In the genomic region with DNA sequence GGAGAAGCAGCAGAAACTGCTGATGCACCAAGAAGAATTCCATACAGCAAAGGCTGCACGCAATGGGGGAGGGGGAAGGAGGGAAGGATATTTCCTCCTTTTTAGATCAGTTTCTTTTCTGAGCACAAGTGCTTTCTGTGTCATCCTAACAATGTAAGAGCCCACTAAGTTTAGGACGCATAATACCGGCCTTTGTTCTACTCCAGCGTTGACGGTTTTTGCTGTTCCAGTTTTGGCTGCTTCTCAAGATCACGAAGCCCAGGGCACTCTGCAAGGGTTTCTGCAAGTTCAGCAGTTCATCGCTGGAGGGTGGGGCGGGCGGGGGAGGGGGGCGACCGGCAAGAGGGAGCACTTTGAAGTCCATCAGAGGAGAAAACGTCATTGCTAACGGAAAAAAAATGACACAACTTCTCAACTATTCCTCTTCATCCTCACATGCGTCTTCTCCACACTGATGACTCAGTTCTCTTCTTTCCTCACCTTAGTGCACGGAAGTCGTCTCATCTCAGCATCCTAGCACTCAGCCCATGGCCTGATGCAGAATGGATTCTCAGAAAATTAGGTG, we compare ENCODE assay signal across 8 cellular contexts. TPM values are rescaled to one million over a fixed set of nuclear protein-coding genes. Genes with fewer than 3 reads are reported as not detected.
A peak's percentile ranks its signal among the peaks of the same experiment; 100 is the strongest.
DNase-seq lines count a peak whose midpoint lies in the region; ATAC-seq and TF ChIP-seq lines count a peak whose summit lies in the region.

No MANE protein-coding gene starts in this region.

- H3K4ac ChIP-seq in IMR-90 (ENCODE audit: low read depth, low read length), result no peak overlapping the region

- 17% methylated on average over 4 of the region's 16 CpGs; no CpG with 5 or more reads in 1 of the 2 experiments for WGBS in IMR-90 (ENCODE audit: extremely low coverage in 2 of 2, insufficient read length in 1 of 2), 2 experiments

- no peak overlapping the region for H2AFZ ChIP-seq in IMR-90 (replicated peaks; ENCODE audit: low read length, poor library complexity)

- no peak overlapping the region for H3K56ac ChIP-seq in IMR-90 (ENCODE audit: extremely low read depth, insufficient read depth, low read length)

- TF ChIP-seq CTCF in IMR-90 (conservative IDR thresholded peaks at IDR 0.05; ENCODE audit: low read depth, low read length) (no peak), MCF 10A (IDR thresholded peaks at IDR 0.05; ENCODE audit: unreplicated experiment) (no peak)

- no peak overlapping the region for H4K8ac ChIP-seq in IMR-90 (ENCODE audit: low read depth in 2 of 2, low read length in 2 of 2)

- TF ChIP-seq POLR2A in IMR-90 (IDR thresholded peaks at IDR 0.05; ENCODE audit: low read depth, low read length), result no peak

- H3K27ac ChIP-seq in IMR-90 (ENCODE audit: insufficient read depth, low read length), result no peak overlapping the region

- POLR2A ChIA-PET in IMR-90 (lab: Charles Lee; ENCODE audit: unreplicated experiment), result no interaction called here
- POLR2A ChIA-PET in MCF 10A (lab: Yijun Ruan, JAX), result no interaction called here

- H3K36me3 Mint-ChIP-seq in MCF 10A (ENCODE audit: insufficient read depth, unreplicated experiment), result no peaks in the 10 kb centered on the region

- dilution Hi-C loops in IMR-90 (cut with HindIII; ENCODE audit: low sequenced_read_pairs, unreplicated experiment), result no loop called here

- TF ChIP-seq RAD21 in IMR-90 (IDR thresholded peaks at IDR 0.05; ENCODE audit: low read length), result no peak

- H3K14ac ChIP-seq in IMR-90 (replicated peaks; ENCODE audit: low read depth, low read length), result no peak overlapping the region

- ATAC-seq in IMR-90 (ENCODE audit: low read depth) (peak; percentile 64), GM19452 (IDR thresholded peaks at IDR 0.05; ENCODE audit: unreplicated experiment) (no peak)

- peak overlapping the region; percentile 83 for H3K4me2 ChIP-seq in IMR-90 (ENCODE audit: low read depth, low read length)

- H2BK120ac ChIP-seq in IMR-90 (ENCODE audit: low read depth, low read length), result no peak overlapping the region

- H3K9ac ChIP-seq in IMR-90 (ENCODE audit: low read depth, low read length), result 0 out of 2 replicates have a peak overlapping the region, but pooled peaks have one; percentile 37

- peak overlapping the region; percentile 22; the same call in 1 of the 2 replicates for H3K4me3 ChIP-seq in IMR-90 (ENCODE audit: insufficient read depth, low read depth, low read length)

- no peak overlapping the region for H4K91ac ChIP-seq in IMR-90 (ENCODE audit: insufficient read depth, low read depth, low read length)

- no peaks in the 10 kb centered on the region for H3K36me3 ChIP-seq in IMR-90 (ENCODE audit: control insufficient read depth, insufficient read depth, low read length)

- in situ Hi-C loops in IMR-90 (cut with MboI; ENCODE audit: low sequenced_read_pairs), result no loop called here

- H2BK15ac ChIP-seq in IMR-90 (ENCODE audit: low read depth, low read length), result no peak overlapping the region

- no peak overlapping the region for H2AK5ac ChIP-seq in IMR-90 (ENCODE audit: low read depth, low read length)

- no peaks in the 10 kb centered on the region for H3K79me1 ChIP-seq in IMR-90 (ENCODE audit: low read depth in 1 of 2, low read length in 2 of 2)

- H3K4me3 Mint-ChIP-seq in MCF 10A (ENCODE audit: unreplicated experiment), result peak overlapping the region; percentile 15

- H2BK20ac ChIP-seq in IMR-90 (ENCODE audit: low read depth, low read length), result no peak overlapping the region

- H3K4me1 Mint-ChIP-seq in MCF 10A (ENCODE audit: insufficient read depth, unreplicated experiment), result peaks cover 5% of the 10 kb centered on the region

- H2AK9ac ChIP-seq in IMR-90 (replicated peaks; ENCODE audit: low read depth, low read length, poor library complexity), result no peak overlapping the region

- H3K4me1 ChIP-seq in IMR-90 (ENCODE audit: control insufficient read depth, insufficient read depth, low read length), result no peaks in the 10 kb centered on the region

- no peaks in the 10 kb centered on the region for H3K9me1 ChIP-seq in IMR-90 (ENCODE audit: insufficient read depth, low read length)

- BruUV-seq in IMR-90 (replicated peaks; lab: Mats Ljungman, UMichigan) (no TSS peak), MCF 10A (replicated peaks; lab: Mats Ljungman, UMichigan) (no TSS peak)

- no peak overlapping the region for H3K27ac Mint-ChIP-seq in MCF 10A (ENCODE audit: low read depth, unreplicated experiment)

- H3K27me3 ChIP-seq in IMR-90 (ENCODE audit: control insufficient read depth, insufficient read depth, low read length), result no peaks in the 10 kb centered on the region

- no peaks in the 10 kb centered on the region for H3K27me3 Mint-ChIP-seq in MCF 10A (ENCODE audit: insufficient read depth, unreplicated experiment)

- no peak overlapping the region for H2BK5ac ChIP-seq in IMR-90 (ENCODE audit: low read depth, low read length, poor library complexity, severe bottlenecking)

- H3K23ac ChIP-seq in IMR-90 (ENCODE audit: low read depth, low read length), result no peak overlapping the region

- DNase-seq in AG20443 (ENCODE audit: low spot score), result peak; percentile 34
- peak; percentile 79 for DNase-seq in IMR-90
- DNase-seq in MCF 10A (ENCODE audit: unreplicated experiment), result peak; percentile 43
- DNase-seq in middle frontal gyrus (ENCODE audit: extremely low spot score, low spot score), result peak; percentile 5
- no peak for DNase-seq in ureter (ENCODE audit: low spot score)
- DNase-seq in NCI-H1048 (lab: John Stamatoyannopoulos, UW), result no peak
- DNase-seq in HPDE6-E6E7 (ENCODE audit: extremely low spot score), result no peak

- H3K18ac ChIP-seq in IMR-90 (ENCODE audit: low read depth, low read length), result no peak overlapping the region

- H3K9me3 Mint-ChIP-seq in MCF 10A (ENCODE audit: unreplicated experiment), result no peaks in the 10 kb centered on the region

- CTCF ChIA-PET in IMR-90 (lab: Yijun Ruan, JAX) (interaction anchor here (0.6 kb wide), 1 partner anchor 374 kb away, joined by 3 read pairs; no protein-coding TSS in a partner anchor), MCF 10A (lab: Yijun Ruan, JAX) (interaction anchor here (0.6 kb wide), 1 partner anchor 36 kb away, joined by 3 read pairs; no protein-coding TSS in a partner anchor)

- no peaks in the 10 kb centered on the region for H4K20me1 ChIP-seq in IMR-90 (ENCODE audit: insufficient read depth, low read length)

- no peak overlapping the region for H4K5ac ChIP-seq in IMR-90 (ENCODE audit: low read depth, low read length)

- intact Hi-C loops in IMR-90 (cut with micrococcal nuclease) (no loop called here), MCF 10A (cut with micrococcal nuclease) (no loop called here)

- no peaks in the 10 kb centered on the region for H3K9me3 ChIP-seq in IMR-90 (ENCODE audit: control insufficient read depth, insufficient read depth, low read length)

TF ChIP-seq in IMR-90, 13 proteins besides CTCF, POLR2A, EP300 and RAD21:
- TF ChIP-seq MAFK (IDR thresholded peaks at IDR 0.05; ENCODE audit: low read depth, low read length) (peak; percentile 46), FOS (IDR thresholded peaks at IDR 0.05; ENCODE audit: low read depth, low read length) (no peak), CEBPB (IDR thresholded peaks at IDR 0.05; ENCODE audit: low read depth, low read length) (peak; percentile 36; the same call in 1 of the 2 replicates)

RNA-seq across cellular contexts. Expression of gene FAM178B, which starts 8.7 kb away (rescaled TPM):
- total RNA-seq in IMR-90 (2012; rRNA removed), result not detected in 2 replicates
- polyA plus RNA-seq in IMR-90 (2012; rRNA removed), result not detected in 2 replicates
- not detected in 2 replicates for polyA plus RNA-seq in IMR-90 (2012; cell fraction: cytosol; rRNA removed)
- not detected in 2 replicates for polyA plus RNA-seq in IMR-90 (2012; cell fraction: nucleus; rRNA removed; ENCODE audit: low replicate concordance)
- not detected in 2 replicates for total RNA-seq in MCF 10A (2022)
- total RNA-seq in ureter, result 1.0 TPM

Comparison
In these comparisons a context has a peak if more than half of its experiments do, and no peak if none do; other contexts are left out.
1. DNase-seq: peak in AG20443 (single experiment), IMR-90 (single experiment), MCF 10A (single experiment) and middle frontal gyrus (single experiment); none in ureter (single experiment), NCI-H1048 (single experiment) and HPDE6-E6E7 (single experiment).